Comparison of ENCODE assay signal across 38 cellular contexts in the genomic region with DNA sequence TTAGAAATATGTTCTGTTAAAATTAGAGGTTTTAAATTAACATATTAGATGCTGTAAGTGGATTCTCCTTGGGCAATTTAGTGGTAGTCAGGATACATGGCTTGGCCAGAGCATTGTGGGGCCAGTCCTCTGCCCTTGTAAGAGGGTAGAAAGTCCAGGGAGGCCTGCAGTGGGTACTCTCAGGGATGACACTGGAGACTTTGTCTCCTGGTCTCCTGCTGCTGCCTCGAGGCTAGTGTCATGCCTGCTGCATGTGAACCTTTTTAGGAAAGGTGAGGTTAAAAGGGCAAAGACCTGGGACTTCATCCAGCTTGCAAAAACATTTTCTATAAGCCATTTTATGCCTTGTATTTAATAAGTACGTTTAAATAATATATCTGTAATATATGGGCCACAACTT.
"Had no signal": no experiment of that assay in that cellular context is flagged by ENCODE, and none has a peak within 500 bp of the region (broad histone marks: within the 10 kb centered on the region; RNA-seq: fewer than 3 reads in every experiment).

No MANE protein-coding gene starts in this region.

- H3K9me3 ChIP-seq: ascending aorta had no signal

- H3K27ac ChIP-seq: ascending aorta, cardiac muscle cell, WERI-Rb-1 had no signal

- H3K4me3 ChIP-seq: ascending aorta, cardiac muscle cell had no signal

- H3K36me3 Mint-ChIP-seq: activated CD8-positive, alpha-beta memory T cell treated with anti-CD3 and anti-CD28 coated beads, Interleukin-2, amount 10 ng/mL, durations not matched to agents 7 days and 5 days; activated naive CD4-positive, alpha-beta T cell treated with anti-CD3 and anti-CD28 coated beads, Interleukin-2, amount 10 ng/mL, durations not matched to agents 7 days and 5 days; activated naive CD4-positive, alpha-beta T cell treated with anti-CD3 and anti-CD28 coated beads, Interleukin-2, amount 50 U/mL, for 24 hours; activated naive CD8-positive, alpha-beta T cell; activated naive CD8-positive, alpha-beta T cell treated with anti-CD3 and anti-CD28 coated beads, Interleukin-2, amount 10 ng/mL, durations not matched to agents 7 days and 5 days; brain; WTC11 had no signal

- H3K4me3 Mint-ChIP-seq: activated CD4-positive, alpha-beta memory T cell treated with anti-CD3 and anti-CD28 coated beads, Interleukin-2, amount 10 ng/mL, durations not matched to agents 7 days and 5 days; activated CD4-positive, alpha-beta T cell treated with anti-CD3 and anti-CD28 coated beads for 36 hours; activated CD4-positive, alpha-beta T cell treated with anti-CD3 and anti-CD28 coated beads, Interleukin-2, amount 10 ng/mL, durations not matched to agents 7 days and 5 days; activated CD8-positive, alpha-beta memory T cell treated with anti-CD3 and anti-CD28 coated beads, Interleukin-2, amount 10 ng/mL, durations not matched to agents 7 days and 5 days; activated CD8-positive, alpha-beta T cell treated with anti-CD3 and anti-CD28 coated beads, Interleukin-2, amount 10 ng/mL, durations not matched to agents 7 days and 5 days; activated naive CD4-positive, alpha-beta T cell treated with anti-CD3 and anti-CD28 coated beads, Interleukin-2, amount 10 ng/mL, durations not matched to agents 7 days and 5 days; activated naive CD4-positive, alpha-beta T cell treated with anti-CD3 and anti-CD28 coated beads, Interleukin-2, amount 50 U/mL, for 24 hours; activated naive CD8-positive, alpha-beta T cell; activated naive CD8-positive, alpha-beta T cell treated with anti-CD3 and anti-CD28 coated beads, Interleukin-2, amount 10 ng/mL, durations not matched to agents 7 days and 5 days; activated naive CD8-positive, alpha-beta T cell treated with anti-CD3 and anti-CD28 coated beads, Interleukin-2, amount 50 U/mL, for 24 hours; activated T-cell treated with anti-CD3 and anti-CD28 coated beads, Interleukin-2, amount 50 U/mL, for 24 hours; brain; central memory CD8-positive, alpha-beta T cell; T-helper 1 cell treated with Interleukin-12 subunit alpha and Interleukin-12 subunit beta and Interleukin-4 antibody, amounts not matched to agents 30 μg/mL and 1 μg/mL, for 36 hours; T-helper 2 cell treated with Interferon-gamma antibody and Interleukin-4, amounts not matched to agents 5 μg/mL and 100 μg/mL, for 36 hours; WTC11 had no signal

- H3K4me1 ChIP-seq: ascending aorta had no signal

- H3K27me3 ChIP-seq: ascending aorta had no signal

- H3K9me3 Mint-ChIP-seq: activated CD4-positive, alpha-beta memory T cell treated with anti-CD3 and anti-CD28 coated beads, Interleukin-2, amount 10 ng/mL, durations not matched to agents 7 days and 5 days; activated CD4-positive, alpha-beta T cell treated with anti-CD3 and anti-CD28 coated beads, Interleukin-2, amount 10 ng/mL, durations not matched to agents 7 days and 5 days; activated naive CD4-positive, alpha-beta T cell treated with anti-CD3 and anti-CD28 coated beads, Interleukin-2, amount 10 ng/mL, durations not matched to agents 7 days and 5 days; activated naive CD4-positive, alpha-beta T cell treated with anti-CD3 and anti-CD28 coated beads, Interleukin-2, amount 50 U/mL, for 24 hours; activated naive CD8-positive, alpha-beta T cell treated with anti-CD3 and anti-CD28 coated beads, Interleukin-2, amount 10 ng/mL, durations not matched to agents 7 days and 5 days; activated naive CD8-positive, alpha-beta T cell treated with anti-CD3 and anti-CD28 coated beads, Interleukin-2, amount 50 U/mL, for 24 hours; activated T-cell treated with anti-CD3 and anti-CD28 coated beads, Interleukin-2, amount 50 U/mL, for 24 hours; activated T-helper 2 cell treated with anti-CD3 and anti-CD28 coated beads, Interferon-gamma antibody, Interleukin-2, Interleukin-4, amounts not matched to agents 10 μg/mL and 5 μg/mL and 100 μg/mL, durations not matched to agents 14 hours and 24 hours and 36 hours; central memory CD8-positive, alpha-beta T cell; T-helper 1 cell treated with Interleukin-12 subunit alpha and Interleukin-12 subunit beta and Interleukin-4 antibody, amounts not matched to agents 30 μg/mL and 1 μg/mL, for 36 hours; T-helper 2 cell treated with Interferon-gamma antibody and Interleukin-4, amounts not matched to agents 5 μg/mL and 100 μg/mL, for 36 hours; WTC11 had no signal

- ATAC-seq: activated CD4-positive, alpha-beta T cell treated with anti-CD3 and anti-CD28 coated beads for 36 hours; activated CD4-positive, CD25-positive, alpha-beta regulatory T cell treated with anti-CD3 and anti-CD28 coated beads, Interleukin-2, amount 50 U/mL, for 24 hours; activated CD8-positive, alpha-beta memory T cell treated with anti-CD3 and anti-CD28 coated beads, Interleukin-2, amount 10 ng/mL, durations not matched to agents 7 days and 5 days; activated CD8-positive, alpha-beta T cell treated with anti-CD3 and anti-CD28 coated beads, Interleukin-2, amount 10 ng/mL, durations not matched to agents 7 days and 5 days; activated naive CD8-positive, alpha-beta T cell treated with anti-CD3 and anti-CD28 coated beads, Interleukin-2, amount 50 U/mL, for 24 hours; WTC11 had no signal

- DNase-seq: activated CD4-positive, alpha-beta memory T cell treated with anti-CD3 and anti-CD28 coated beads, Interleukin-2, amount 10 ng/mL, durations not matched to agents 7 days and 5 days; activated CD4-positive, alpha-beta T cell treated with anti-CD3 and anti-CD28 coated beads for 1 hour; activated CD4-positive, alpha-beta T cell treated with anti-CD3 and anti-CD28 coated beads for 36 hours; activated CD4-positive, alpha-beta T cell treated with anti-CD3 and anti-CD28 coated beads for 48 hours; activated CD4-positive, alpha-beta T cell treated with anti-CD3 and anti-CD28 coated beads, Interleukin-2, amount 10 ng/mL, durations not matched to agents 7 days and 5 days; activated CD4-positive, alpha-beta T cell treated with anti-CD3 and anti-CD28 coated beads, Interleukin-2, amount 50 U/mL, for 48 hours; activated CD4-positive, CD25-positive, alpha-beta regulatory T cell; activated CD8-positive, alpha-beta memory T cell treated with anti-CD3 and anti-CD28 coated beads for 24 hours; activated CD8-positive, alpha-beta memory T cell treated with anti-CD3 and anti-CD28 coated beads, Interleukin-2, amount 10 ng/mL, durations not matched to agents 7 days and 5 days; activated CD8-positive, alpha-beta memory T cell treated with anti-CD3 and anti-CD28 coated beads, Interleukin-2, amount 50 U/mL, for 48 hours; activated CD8-positive, alpha-beta T cell treated with anti-CD3 and anti-CD28 coated beads, Interleukin-2, amount 10 ng/mL, durations not matched to agents 7 days and 5 days; activated effector memory CD4-positive, alpha-beta T cell treated with Interleukin-2 at 50 U/mL for 16 hours; activated gamma-delta T cell; activated naive CD4-positive, alpha-beta T cell treated with anti-CD3 and anti-CD28 coated beads, Interleukin-2, amount 10 ng/mL, durations not matched to agents 7 days and 5 days; activated naive CD4-positive, alpha-beta T cell treated with Interleukin-2 at 50 U/mL for 16 hours; activated naive CD8-positive, alpha-beta T cell treated with anti-CD3 and anti-CD28 coated beads, Interleukin-2, amount 10 ng/mL, durations not matched to agents 7 days and 5 days; activated naive CD8-positive, alpha-beta T cell treated with anti-CD3 and anti-CD28 coated beads, Interleukin-2, amount 50 U/mL, for 24 hours; activated T-cell treated with anti-CD3 and anti-CD28 coated beads, Interleukin-2, amount 50 U/mL, for 24 hours; activated T-cell treated with anti-CD3 and anti-CD28 coated beads, Interleukin-2, amount 50 U/mL, for 48 hours; amygdala; anterior cingulate cortex; caudate nucleus; cerebellar nuclear complex; T-helper 1 cell; T-helper 2 cell; T-helper 9 cell; WERI-Rb-1 had no signal

- H3K27ac Mint-ChIP-seq: activated CD4-positive, alpha-beta memory T cell treated with anti-CD3 and anti-CD28 coated beads, Interleukin-2, amount 10 ng/mL, durations not matched to agents 7 days and 5 days; activated CD4-positive, alpha-beta T cell treated with anti-CD3 and anti-CD28 coated beads for 36 hours; activated CD4-positive, alpha-beta T cell treated with anti-CD3 and anti-CD28 coated beads, Interleukin-2, amount 10 ng/mL, durations not matched to agents 7 days and 5 days; activated CD8-positive, alpha-beta memory T cell treated with anti-CD3 and anti-CD28 coated beads, Interleukin-2, amount 10 ng/mL, durations not matched to agents 7 days and 5 days; activated CD8-positive, alpha-beta T cell treated with anti-CD3 and anti-CD28 coated beads, Interleukin-2, amount 10 ng/mL, durations not matched to agents 7 days and 5 days; activated naive CD4-positive, alpha-beta T cell treated with anti-CD3 and anti-CD28 coated beads, Interleukin-2, amount 10 ng/mL, durations not matched to agents 7 days and 5 days; activated naive CD4-positive, alpha-beta T cell treated with anti-CD3 and anti-CD28 coated beads, Interleukin-2, amount 50 U/mL, for 24 hours; activated naive CD8-positive, alpha-beta T cell; activated naive CD8-positive, alpha-beta T cell treated with anti-CD3 and anti-CD28 coated beads, Interleukin-2, amount 10 ng/mL, durations not matched to agents 7 days and 5 days; activated naive CD8-positive, alpha-beta T cell treated with anti-CD3 and anti-CD28 coated beads, Interleukin-2, amount 50 U/mL, for 24 hours; activated T-cell treated with anti-CD3 and anti-CD28 coated beads, Interleukin-2, amount 50 U/mL, for 24 hours; activated T-helper 2 cell treated with anti-CD3 and anti-CD28 coated beads, Interferon-gamma antibody, Interleukin-2, Interleukin-4, amounts not matched to agents 10 μg/mL and 5 μg/mL and 100 μg/mL, durations not matched to agents 14 hours and 24 hours and 36 hours; T-helper 1 cell treated with Interleukin-12 subunit alpha and Interleukin-12 subunit beta and Interleukin-4 antibody, amounts not matched to agents 30 μg/mL and 1 μg/mL, for 36 hours; T-helper 2 cell treated with Interferon-gamma antibody and Interleukin-4, amounts not matched to agents 5 μg/mL and 100 μg/mL, for 36 hours; WTC11 had no signal

- H3K36me3 ChIP-seq: ascending aorta, cardiac muscle cell, WERI-Rb-1 had no signal

- H3K4me1 Mint-ChIP-seq: activated CD4-positive, alpha-beta memory T cell treated with anti-CD3 and anti-CD28 coated beads, Interleukin-2, amount 10 ng/mL, durations not matched to agents 7 days and 5 days; activated CD4-positive, alpha-beta T cell treated with anti-CD3 and anti-CD28 coated beads for 36 hours; activated CD4-positive, alpha-beta T cell treated with anti-CD3 and anti-CD28 coated beads, Interleukin-2, amount 10 ng/mL, durations not matched to agents 7 days and 5 days; activated CD8-positive, alpha-beta memory T cell treated with anti-CD3 and anti-CD28 coated beads, Interleukin-2, amount 10 ng/mL, durations not matched to agents 7 days and 5 days; activated naive CD4-positive, alpha-beta T cell treated with anti-CD3 and anti-CD28 coated beads, Interleukin-2, amount 10 ng/mL, durations not matched to agents 7 days and 5 days; activated naive CD4-positive, alpha-beta T cell treated with anti-CD3 and anti-CD28 coated beads, Interleukin-2, amount 50 U/mL, for 24 hours; activated naive CD8-positive, alpha-beta T cell treated with anti-CD3 and anti-CD28 coated beads, Interleukin-2, amount 10 ng/mL, durations not matched to agents 7 days and 5 days; activated naive CD8-positive, alpha-beta T cell treated with anti-CD3 and anti-CD28 coated beads, Interleukin-2, amount 50 U/mL, for 24 hours; central memory CD8-positive, alpha-beta T cell had no signal
